ENCODE assay signal across 1 cellular context in genomic region chr6:144149894-144150672, GRCh38.
TF ChIP-seq lines count a peak whose summit lies in the region.

Gene STX11 (plus strand): TSS chr6:144150517. CDS start chr6:144186628, 36,111 bp downstream.

TF ChIP-seq in GM12878, 131 proteins besides CTCF, POLR2A, EP300 and RAD21 (continued from another document):
- no peak for TF ChIP-seq ZBTB11 (CRISPR knock-in tag; IDR thresholded peaks at IDR 0.05)
- TF ChIP-seq GABPA (IDR thresholded peaks at IDR 0.05; ENCODE audit: low read depth): no peak
- no peak for TF ChIP-seq ZSCAN29 (IDR thresholded peaks at IDR 0.05)
- no peak for TF ChIP-seq E2F4 (IDR thresholded peaks at IDR 0.05; ENCODE audit: low read depth, low read length)
TF ChIP-seq in GM12878: peak in this region for 52.
